22 cellular contexts compared by ENCODE assay signal in genomic region chr19:55615553-55616394, GRCh38. TPM values are rescaled to one million over a fixed set of nuclear protein-coding genes. Genes with fewer than 3 reads are reported as not detected.
DNase-seq lines count a peak whose midpoint lies in the region; ATAC-seq and TF ChIP-seq lines count a peak whose summit lies in the region.
"Had no signal": no experiment of that assay in that cellular context is flagged by ENCODE, and none has a peak within 500 bp of the region (broad histone marks: within the 10 kb centered on the region; RNA-seq: fewer than 3 reads in every experiment).

No MANE protein-coding gene starts in this region.

- no peak for ATAC-seq in GM21367 (IDR thresholded peaks at IDR 0.05; ENCODE audit: unreplicated experiment)
- ATAC-seq in GM18511 (IDR thresholded peaks at IDR 0.05; ENCODE audit: unreplicated experiment) = no peak
- ATAC-seq: A549, GM12878, HCT116 had no signal

- CTCF ChIA-PET in mammary epithelial cell (lab: Charles Lee; ENCODE audit: low non-redundant PET) = no interaction called here

- no peaks in the 10 kb centered on the region for H3K9me3 ChIP-seq in mammary epithelial cell (replicated peaks; ENCODE audit: insufficient read depth, low read length)
- H3K9me3 ChIP-seq in breast epithelium = no peaks in the 10 kb centered on the region
- H3K9me3 ChIP-seq: A549; BE2C; BLaER1 treated with 17β-estradiol and CSF1 and Interleukin-3, amounts not matched to agents 10 nM and 100 nM had no signal

- no TSS peak for BruUV-seq in mammary epithelial cell (replicated peaks; lab: Mats Ljungman, UMichigan)

- H3K27me3 ChIP-seq in mammary epithelial cell (ENCODE audit: insufficient read depth, low read length) (no peaks in the 10 kb centered on the region), breast epithelium (no peaks in the 10 kb centered on the region), H7 (ENCODE audit: control insufficient read depth, insufficient read depth, low read length) (no peaks in the 10 kb centered on the region)
- H3K27me3 ChIP-seq: BE2C; BLaER1 treated with 17β-estradiol and CSF1 and Interleukin-3, amounts not matched to agents 10 nM and 100 nM had no signal

- H3K27ac ChIP-seq in mammary epithelial cell (ENCODE audit: insufficient read depth, low read depth, low read length) (no peak overlapping the region), breast epithelium (no peak overlapping the region)
- H3K27ac ChIP-seq: A549; BLaER1 treated with 17β-estradiol and CSF1 and Interleukin-3, amounts not matched to agents 10 nM and 100 nM had no signal

- WGBS in mammary epithelial cell (ENCODE audit: low coverage, missing lambda C conversion rate) = 92% methylated on average over 13 of the region's 88 CpGs

- no peak for TF ChIP-seq POLR2A in breast epithelium (IDR thresholded peaks at IDR 0.05)

- H3K36me3 ChIP-seq in mammary epithelial cell (ENCODE audit: insufficient read depth, low read length) = peaks cover 2% of the 10 kb centered on the region
- peaks cover 22% of the 10 kb centered on the region for H3K36me3 ChIP-seq in breast epithelium
- H3K36me3 ChIP-seq in H7 (replicated peaks; ENCODE audit: control insufficient read depth, insufficient read depth, low read length) = peaks cover 3% of the 10 kb centered on the region

- TF ChIP-seq CTCF in mammary epithelial cell (conservative IDR thresholded peaks at IDR 0.05 in 1 of 2, IDR thresholded peaks at IDR 0.05 in 1 of 2; ENCODE audit: extremely low read depth in 1 of 2, insufficient read depth in 1 of 2, low read depth in 1 of 2, low read length in 2 of 2) (no peak), breast epithelium (IDR thresholded peaks at IDR 0.05) (no peak)

- dilution Hi-C loops in mammary epithelial cell (cut with HindIII; ENCODE audit: low sequenced_read_pairs) = loop anchor here (25.0 kb wide), 2 partner anchors 953 to 1153 kb away; partner anchors contain the start of genes CDC42EP5, LENG9 and LILRB4

- intact Hi-C loops in mammary epithelial cell (cut with micrococcal nuclease) (no loop called here), breast epithelium (cut with DNase I; ENCODE audit: low total_unique reads) (no loop called here)

- H3K4me1 ChIP-seq in mammary epithelial cell (ENCODE audit: insufficient read depth, low read length) (peaks cover 8% of the 10 kb centered on the region), breast epithelium (no peaks in the 10 kb centered on the region)
- H3K4me1 ChIP-seq: A549, BE2C had no signal

- H3K79me2 ChIP-seq in mammary epithelial cell (ENCODE audit: insufficient read depth, low read length) = peaks cover 60% of the 10 kb centered on the region

- H3K9ac ChIP-seq in mammary epithelial cell (ENCODE audit: insufficient read depth, low read length) = no peak overlapping the region
- H3K9ac ChIP-seq: BLaER1 treated with 17β-estradiol and CSF1 and Interleukin-3, amounts not matched to agents 10 nM and 100 nM had no signal

- H4K20me1 ChIP-seq in mammary epithelial cell (ENCODE audit: insufficient read depth, low read length) = no peaks in the 10 kb centered on the region

- H3K4me3 ChIP-seq in mammary epithelial cell (replicated peaks in 1 of 3; ENCODE audit: insufficient read depth in 1 of 3, low read depth in 2 of 3, low read length in 3 of 3) (no peak overlapping the region), breast epithelium (no peak overlapping the region), H7 (ENCODE audit: insufficient read depth, low read depth, low read length) (no peak overlapping the region)
- H3K4me3 ChIP-seq: A549; BLaER1 treated with 17β-estradiol and CSF1 and Interleukin-3, amounts not matched to agents 10 nM and 100 nM; GM12878 had no signal

- in situ Hi-C loops in mammary epithelial cell (cut with MboI; ENCODE audit: low sequenced_read_pairs in 2 of 2) = no loop called here

- DNase-seq in mammary epithelial cell (no peak), breast epithelium (ENCODE audit: low spot score in 2 of 2) (no peak), H7 (peak; percentile 54), iPS-NIHi11 (ENCODE audit: low spot score) (peak; percentile 11), inferior parietal cortex (ENCODE audit: extremely low spot score) (no peak)
- DNase-seq: 8988T; ACHN; AML-193; BE2C; CD4-positive, alpha-beta T cell; CD8-positive, alpha-beta memory T cell; DMS 273 treated with DMSO at 0.1 percent for 48 hours; DMS79; EL; GDM1; H9 had no signal

- peak overlapping the region; percentile 63 for H3K4me2 ChIP-seq in mammary epithelial cell (ENCODE audit: insufficient read depth, low read depth, low read length)
- H3K4me2 ChIP-seq: A549; BLaER1 treated with 17β-estradiol and CSF1 and Interleukin-3, amounts not matched to agents 10 nM and 100 nM had no signal

- no peak overlapping the region for H2AFZ ChIP-seq in mammary epithelial cell (ENCODE audit: low read depth, low read length)

RNA-seq across cellular contexts. Expression of gene ZNF784, which starts 8.6 kb away (rescaled TPM):
- 1 to 10 TPM; 4.2 to 6.1 TPM for total RNA-seq in mammary epithelial cell
- polyA plus RNA-seq in mammary epithelial cell = 2.7 TPM
- polyA minus RNA-seq in mammary epithelial cell = 6.7 TPM
- 1 to 10 TPM; 2.6 to 6.7 (median 4.9) TPM for total RNA-seq in breast epithelium
- total RNA-seq in H7 (2014; rRNA removed; shearing (Covaris generic)) = 9.8 and 12.5 TPM in 2 replicates

RNA-seq across cellular contexts. Expression of gene ZNF865, which starts 10.3 kb away (rescaled TPM):
- total RNA-seq in mammary epithelial cell (1 to 10 TPM; 1.5 to 8.8 TPM), breast epithelium (1 to 10 TPM; 3.2 to 5.0 (median 3.9) TPM)
- polyA plus RNA-seq in mammary epithelial cell = 2.1 TPM
- 2.9 TPM for polyA minus RNA-seq in mammary epithelial cell
- total RNA-seq in H7 (2014; rRNA removed; shearing (Covaris generic)) = 3.5 and 4.9 TPM in 2 replicates

RNA-seq across cellular contexts. Expression of gene ZNF524, which starts 15.7 kb away (rescaled TPM):
- 10 to 100 TPM; 11.0 to 14.3 TPM for total RNA-seq in mammary epithelial cell
- polyA plus RNA-seq in mammary epithelial cell = 6.9 TPM
- 4.6 TPM for polyA minus RNA-seq in mammary epithelial cell
- total RNA-seq in breast epithelium = 10 to 100 TPM; 22.3 to 25.6 (median 25.4) TPM
- total RNA-seq in H7 (2014; rRNA removed; shearing (Covaris generic)) = 11.2 and 13.6 TPM in 2 replicates

RNA-seq across cellular contexts. Expression of gene FIZ1, which starts 16.5 kb away (rescaled TPM):
- total RNA-seq in mammary epithelial cell (10 to 100 TPM in 1 of 2 donors, 1 to 10 TPM in 1; 5.3 to 13.4 TPM), breast epithelium (1 to 10 TPM; 3.7 to 7.5 (median 6.1) TPM)
- 3.7 TPM for polyA plus RNA-seq in mammary epithelial cell
- 15.5 TPM for polyA minus RNA-seq in mammary epithelial cell
- 4.3 and 4.7 TPM in 2 replicates for total RNA-seq in H7 (2014; rRNA removed; shearing (Covaris generic))

RNA-seq across cellular contexts. Expression of gene ZNF580, which starts 25.0 kb away (rescaled TPM):
- 10 to 100 TPM in 1 of 2 donors, 1 to 10 TPM in 1; 7.5 to 30.1 TPM for total RNA-seq in mammary epithelial cell
- 6.7 TPM for polyA plus RNA-seq in mammary epithelial cell
- 42.1 TPM for polyA minus RNA-seq in mammary epithelial cell
- total RNA-seq in breast epithelium = 10 to 100 TPM; 21.0 to 24.3 (median 22.4) TPM
- 16.0 and 25.0 TPM in 2 replicates for total RNA-seq in H7 (2014; rRNA removed; shearing (Covaris generic))

Comparison
In these comparisons a context has a peak if more than half of its experiments do, and no peak if none do; other contexts are left out.
1. DNase-seq: peak in H7 (single experiment) and iPS-NIHi11 (single experiment); none in mammary epithelial cell (single experiment), breast epithelium (0 of 2) and inferior parietal cortex (single experiment).